1 cellular context compared by ENCODE assay signal in the genomic region with DNA sequence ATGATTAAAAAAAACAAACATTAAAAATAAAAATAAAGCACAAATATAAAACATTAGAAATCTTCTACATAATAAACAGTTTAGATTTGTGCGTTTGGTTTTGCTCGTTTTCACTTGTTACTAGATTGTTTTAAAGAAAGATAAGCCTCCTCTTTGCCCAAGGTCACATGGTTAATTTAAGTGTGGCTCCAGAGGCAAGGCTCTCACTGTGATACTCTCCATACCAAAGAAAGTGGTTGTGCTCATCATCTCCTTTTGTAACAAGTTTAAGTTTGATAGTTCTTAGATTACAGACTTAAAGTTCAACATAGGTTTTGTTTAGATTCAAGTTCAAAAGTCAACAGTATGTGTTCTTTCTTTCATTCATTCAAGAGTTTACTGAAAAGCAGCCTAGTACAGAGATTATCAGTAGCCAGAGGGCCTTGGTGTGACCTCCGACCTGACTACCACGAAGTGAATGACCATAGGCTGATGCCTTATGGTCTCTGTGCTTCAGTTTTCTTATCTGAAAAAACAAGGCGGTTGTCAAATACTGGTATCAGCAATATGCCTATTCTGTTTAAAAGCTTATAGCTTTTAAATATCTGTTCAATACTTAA.
TF ChIP-seq lines count a peak whose summit lies in the region.

No MANE protein-coding gene starts in this region.

TF ChIP-seq in HepG2, 621 proteins besides CTCF, POLR2A, EP300 and RAD21 (continued from another document and continues in another):
- TF ChIP-seq, protein P1, sequence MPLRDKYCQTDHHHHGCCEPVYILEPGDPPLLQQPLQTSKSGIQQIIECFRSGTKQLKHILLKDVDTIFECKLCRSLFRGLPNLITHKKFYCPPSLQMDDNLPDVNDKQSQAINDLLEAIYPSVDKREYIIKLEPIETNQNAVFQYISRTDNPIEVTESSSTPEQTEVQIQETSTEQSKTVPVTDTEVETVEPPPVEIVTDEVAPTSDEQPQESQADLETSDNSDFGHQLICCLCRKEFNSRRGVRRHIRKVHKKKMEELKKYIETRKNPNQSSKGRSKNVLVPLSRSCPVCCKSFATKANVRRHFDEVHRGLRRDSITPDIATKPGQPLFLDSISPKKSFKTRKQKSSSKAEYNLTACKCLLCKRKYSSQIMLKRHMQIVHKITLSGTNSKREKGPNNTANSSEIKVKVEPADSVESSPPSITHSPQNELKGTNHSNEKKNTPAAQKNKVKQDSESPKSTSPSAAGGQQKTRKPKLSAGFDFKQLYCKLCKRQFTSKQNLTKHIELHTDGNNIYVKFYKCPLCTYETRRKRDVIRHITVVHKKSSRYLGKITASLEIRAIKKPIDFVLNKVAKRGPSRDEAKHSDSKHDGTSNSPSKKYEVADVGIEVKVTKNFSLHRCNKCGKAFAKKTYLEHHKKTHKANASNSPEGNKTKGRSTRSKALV (CRISPR knock-in tag; IDR thresholded peaks at IDR 0.05): no peak
- TF ChIP-seq RXRB (CRISPR knock-in tag; IDR thresholded peaks at IDR 0.05; ENCODE audit: borderline replicate concordance): peak; percentile 87
- no peak for TF ChIP-seq ASH2L (IDR thresholded peaks at IDR 0.05; ENCODE audit: insufficient read length, low read depth, low read length)
- peak; percentile 62; the same call in 1 of the 2 replicates for TF ChIP-seq CREM (IDR thresholded peaks at IDR 0.05)
- no peak for TF ChIP-seq CREM (CRISPR knock-in tag; IDR thresholded peaks at IDR 0.05)
- TF ChIP-seq, protein P2, sequence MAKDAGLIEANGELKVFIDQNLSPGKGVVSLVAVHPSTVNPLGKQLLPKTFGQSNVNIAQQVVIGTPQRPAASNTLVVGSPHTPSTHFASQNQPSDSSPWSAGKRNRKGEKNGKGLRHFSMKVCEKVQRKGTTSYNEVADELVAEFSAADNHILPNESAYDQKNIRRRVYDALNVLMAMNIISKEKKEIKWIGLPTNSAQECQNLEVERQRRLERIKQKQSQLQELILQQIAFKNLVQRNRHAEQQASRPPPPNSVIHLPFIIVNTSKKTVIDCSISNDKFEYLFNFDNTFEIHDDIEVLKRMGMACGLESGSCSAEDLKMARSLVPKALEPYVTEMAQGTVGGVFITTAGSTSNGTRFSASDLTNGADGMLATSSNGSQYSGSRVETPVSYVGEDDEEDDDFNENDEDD (CRISPR knock-in tag; IDR thresholded peaks at IDR 0.05; ENCODE audit: borderline replicate concordance): peak; percentile 17; the same call in 1 of the 2 replicates
- TF ChIP-seq SP4 (CRISPR knock-in tag; IDR thresholded peaks at IDR 0.05): no peak
- peak; percentile 87 for TF ChIP-seq SKI (IDR thresholded peaks at IDR 0.05; ENCODE audit: partially characterized antibody)
- no peak for TF ChIP-seq TOPORS (CRISPR knock-in tag; IDR thresholded peaks at IDR 0.05)
- TF ChIP-seq, protein P3, sequence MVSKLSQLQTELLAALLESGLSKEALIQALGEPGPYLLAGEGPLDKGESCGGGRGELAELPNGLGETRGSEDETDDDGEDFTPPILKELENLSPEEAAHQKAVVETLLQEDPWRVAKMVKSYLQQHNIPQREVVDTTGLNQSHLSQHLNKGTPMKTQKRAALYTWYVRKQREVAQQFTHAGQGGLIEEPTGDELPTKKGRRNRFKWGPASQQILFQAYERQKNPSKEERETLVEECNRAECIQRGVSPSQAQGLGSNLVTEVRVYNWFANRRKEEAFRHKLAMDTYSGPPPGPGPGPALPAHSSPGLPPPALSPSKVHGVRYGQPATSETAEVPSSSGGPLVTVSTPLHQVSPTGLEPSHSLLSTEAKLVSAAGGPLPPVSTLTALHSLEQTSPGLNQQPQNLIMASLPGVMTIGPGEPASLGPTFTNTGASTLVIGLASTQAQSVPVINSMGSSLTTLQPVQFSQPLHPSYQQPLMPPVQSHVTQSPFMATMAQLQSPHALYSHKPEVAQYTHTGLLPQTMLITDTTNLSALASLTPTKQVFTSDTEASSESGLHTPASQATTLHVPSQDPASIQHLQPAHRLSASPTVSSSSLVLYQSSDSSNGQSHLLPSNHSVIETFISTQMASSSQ (IDR thresholded peaks at IDR 0.05; ENCODE audit: low read depth): peak; percentile 22; the same call in 1 of the 2 replicates
- TF ChIP-seq, protein P3 (CRISPR knock-in tag; IDR thresholded peaks at IDR 0.05; ENCODE audit: borderline replicate concordance): no peak
- TF ChIP-seq, protein P4, sequence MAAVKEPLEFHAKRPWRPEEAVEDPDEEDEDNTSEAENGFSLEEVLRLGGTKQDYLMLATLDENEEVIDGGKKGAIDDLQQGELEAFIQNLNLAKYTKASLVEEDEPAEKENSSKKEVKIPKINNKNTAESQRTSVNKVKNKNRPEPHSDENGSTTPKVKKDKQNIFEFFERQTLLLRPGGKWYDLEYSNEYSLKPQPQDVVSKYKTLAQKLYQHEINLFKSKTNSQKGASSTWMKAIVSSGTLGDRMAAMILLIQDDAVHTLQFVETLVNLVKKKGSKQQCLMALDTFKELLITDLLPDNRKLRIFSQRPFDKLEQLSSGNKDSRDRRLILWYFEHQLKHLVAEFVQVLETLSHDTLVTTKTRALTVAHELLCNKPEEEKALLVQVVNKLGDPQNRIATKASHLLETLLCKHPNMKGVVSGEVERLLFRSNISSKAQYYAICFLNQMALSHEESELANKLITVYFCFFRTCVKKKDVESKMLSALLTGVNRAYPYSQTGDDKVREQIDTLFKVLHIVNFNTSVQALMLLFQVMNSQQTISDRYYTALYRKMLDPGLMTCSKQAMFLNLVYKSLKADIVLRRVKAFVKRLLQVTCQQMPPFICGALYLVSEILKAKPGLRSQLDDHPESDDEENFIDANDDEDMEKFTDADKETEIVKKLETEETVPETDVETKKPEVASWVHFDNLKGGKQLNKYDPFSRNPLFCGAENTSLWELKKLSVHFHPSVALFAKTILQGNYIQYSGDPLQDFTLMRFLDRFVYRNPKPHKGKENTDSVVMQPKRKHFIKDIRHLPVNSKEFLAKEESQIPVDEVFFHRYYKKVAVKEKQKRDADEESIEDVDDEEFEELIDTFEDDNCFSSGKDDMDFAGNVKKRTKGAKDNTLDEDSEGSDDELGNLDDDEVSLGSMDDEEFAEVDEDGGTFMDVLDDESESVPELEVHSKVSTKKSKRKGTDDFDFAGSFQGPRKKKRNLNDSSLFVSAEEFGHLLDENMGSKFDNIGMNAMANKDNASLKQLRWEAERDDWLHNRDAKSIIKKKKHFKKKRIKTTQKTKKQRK (IDR thresholded peaks at IDR 0.05; ENCODE audit: low read length): no peak
- 0 out of 2 replicates have a peak, but pooled peaks have one; percentile 27 for TF ChIP-seq ONECUT2 (CRISPR knock-in tag; IDR thresholded peaks at IDR 0.05)
- TF ChIP-seq, protein P5, sequence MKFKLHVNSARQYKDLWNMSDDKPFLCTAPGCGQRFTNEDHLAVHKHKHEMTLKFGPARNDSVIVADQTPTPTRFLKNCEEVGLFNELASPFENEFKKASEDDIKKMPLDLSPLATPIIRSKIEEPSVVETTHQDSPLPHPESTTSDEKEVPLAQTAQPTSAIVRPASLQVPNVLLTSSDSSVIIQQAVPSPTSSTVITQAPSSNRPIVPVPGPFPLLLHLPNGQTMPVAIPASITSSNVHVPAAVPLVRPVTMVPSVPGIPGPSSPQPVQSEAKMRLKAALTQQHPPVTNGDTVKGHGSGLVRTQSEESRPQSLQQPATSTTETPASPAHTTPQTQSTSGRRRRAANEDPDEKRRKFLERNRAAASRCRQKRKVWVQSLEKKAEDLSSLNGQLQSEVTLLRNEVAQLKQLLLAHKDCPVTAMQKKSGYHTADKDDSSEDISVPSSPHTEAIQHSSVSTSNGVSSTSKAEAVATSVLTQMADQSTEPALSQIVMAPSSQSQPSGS (CRISPR knock-in tag; IDR thresholded peaks at IDR 0.05): 0 out of 2 replicates have a peak, but pooled peaks have one; percentile 36
- TF ChIP-seq, protein P6, sequence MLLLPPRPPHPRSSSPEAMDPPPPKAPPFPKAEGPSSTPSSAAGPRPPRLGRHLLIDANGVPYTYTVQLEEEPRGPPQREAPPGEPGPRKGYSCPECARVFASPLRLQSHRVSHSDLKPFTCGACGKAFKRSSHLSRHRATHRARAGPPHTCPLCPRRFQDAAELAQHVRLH (CRISPR knock-in tag; IDR thresholded peaks at IDR 0.05; ENCODE audit: borderline replicate concordance, low read depth): 0 out of 2 replicates have a peak, but pooled peaks have one; percentile 25
- TF ChIP-seq MIXL1 (CRISPR knock-in tag; IDR thresholded peaks at IDR 0.05): peak; percentile 58; the same call in 1 of the 2 replicates
- TF ChIP-seq FOXJ3 (CRISPR knock-in tag; IDR thresholded peaks at IDR 0.05; ENCODE audit: borderline replicate concordance): peak; percentile 80; the same call in 1 of the 2 replicates
- TF ChIP-seq FOXA3 (CRISPR knock-in tag; IDR thresholded peaks at IDR 0.05): peak; percentile 50; the same call in 1 of the 2 replicates
- no peak for TF ChIP-seq SOX6 (IDR thresholded peaks at IDR 0.05)
- TF ChIP-seq SOX6 (CRISPR knock-in tag; IDR thresholded peaks at IDR 0.05): peak; percentile 78
- TF ChIP-seq, protein P7, sequence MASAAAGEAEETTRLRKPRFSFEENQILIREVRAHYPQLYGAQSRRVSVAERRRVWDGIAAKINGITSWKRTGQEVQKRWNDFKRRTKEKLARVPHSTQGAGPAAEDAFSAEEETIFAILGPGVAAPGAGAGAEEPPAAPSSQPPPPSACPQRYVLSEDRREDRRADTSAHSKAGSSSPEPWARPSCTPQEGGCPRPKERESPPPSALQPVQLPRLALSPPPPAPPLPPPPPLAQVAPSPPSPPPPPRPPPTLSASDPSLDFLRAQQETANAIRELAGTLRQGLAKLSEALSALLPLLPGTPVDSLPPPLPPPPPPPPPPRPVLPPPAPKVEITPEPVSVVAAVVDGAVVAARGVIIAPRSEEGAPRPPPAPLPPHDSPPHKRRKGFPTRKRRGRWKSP (CRISPR knock-in tag; IDR thresholded peaks at IDR 0.05): no peak
- TF ChIP-seq PHF5A (CRISPR knock-in tag; IDR thresholded peaks at IDR 0.05; ENCODE audit: low read depth, unreplicated experiment): no peak
- peak; percentile 100 for TF ChIP-seq BCL6 (CRISPR knock-in tag; IDR thresholded peaks at IDR 0.05)
- peak; percentile 70 for TF ChIP-seq SAP130 (CRISPR knock-in tag; IDR thresholded peaks at IDR 0.05; ENCODE audit: low read depth)
- peak; percentile 42 for TF ChIP-seq HDAC2 (CRISPR knock-in tag; IDR thresholded peaks at IDR 0.05)
- no peak for TF ChIP-seq ERF (CRISPR knock-in tag; IDR thresholded peaks at IDR 0.05)
- TF ChIP-seq NR2F2 (IDR thresholded peaks at IDR 0.05; ENCODE audit: borderline replicate concordance, low read depth): peak; percentile 87
- TF ChIP-seq POGZ (CRISPR knock-in tag; IDR thresholded peaks at IDR 0.05): 0 out of 2 replicates have a peak, but pooled peaks have one; percentile 44
- no peak for TF ChIP-seq U2AF1 (optimal IDR thresholded peaks at IDR 0.05; ENCODE audit: low read depth, low read length)
- TF ChIP-seq HHEX (CRISPR knock-in tag; IDR thresholded peaks at IDR 0.05): peak; percentile 34; the same call in 1 of the 2 replicates
- 0 out of 2 replicates have a peak, but pooled peaks have one; percentile 40 for TF ChIP-seq KAT8 (CRISPR knock-in tag; IDR thresholded peaks at IDR 0.05)
- TF ChIP-seq DPF2 (CRISPR knock-in tag; IDR thresholded peaks at IDR 0.05; ENCODE audit: borderline replicate concordance, low read depth): 0 out of 2 replicates have a peak, but pooled peaks have one; percentile 23
- TF ChIP-seq, protein P8, sequence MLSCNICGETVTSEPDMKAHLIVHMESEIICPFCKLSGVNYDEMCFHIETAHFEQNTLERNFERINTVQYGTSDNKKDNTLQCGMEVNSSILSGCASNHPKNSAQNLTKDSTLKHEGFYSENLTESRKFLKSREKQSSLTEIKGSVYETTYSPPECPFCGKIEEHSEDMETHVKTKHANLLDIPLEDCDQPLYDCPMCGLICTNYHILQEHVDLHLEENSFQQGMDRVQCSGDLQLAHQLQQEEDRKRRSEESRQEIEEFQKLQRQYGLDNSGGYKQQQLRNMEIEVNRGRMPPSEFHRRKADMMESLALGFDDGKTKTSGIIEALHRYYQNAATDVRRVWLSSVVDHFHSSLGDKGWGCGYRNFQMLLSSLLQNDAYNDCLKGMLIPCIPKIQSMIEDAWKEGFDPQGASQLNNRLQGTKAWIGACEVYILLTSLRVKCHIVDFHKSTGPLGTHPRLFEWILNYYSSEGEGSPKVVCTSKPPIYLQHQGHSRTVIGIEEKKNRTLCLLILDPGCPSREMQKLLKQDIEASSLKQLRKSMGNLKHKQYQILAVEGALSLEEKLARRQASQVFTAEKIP (CRISPR knock-in tag; IDR thresholded peaks at IDR 0.05; ENCODE audit: borderline replicate concordance): no peak
- TF ChIP-seq, protein P9, sequence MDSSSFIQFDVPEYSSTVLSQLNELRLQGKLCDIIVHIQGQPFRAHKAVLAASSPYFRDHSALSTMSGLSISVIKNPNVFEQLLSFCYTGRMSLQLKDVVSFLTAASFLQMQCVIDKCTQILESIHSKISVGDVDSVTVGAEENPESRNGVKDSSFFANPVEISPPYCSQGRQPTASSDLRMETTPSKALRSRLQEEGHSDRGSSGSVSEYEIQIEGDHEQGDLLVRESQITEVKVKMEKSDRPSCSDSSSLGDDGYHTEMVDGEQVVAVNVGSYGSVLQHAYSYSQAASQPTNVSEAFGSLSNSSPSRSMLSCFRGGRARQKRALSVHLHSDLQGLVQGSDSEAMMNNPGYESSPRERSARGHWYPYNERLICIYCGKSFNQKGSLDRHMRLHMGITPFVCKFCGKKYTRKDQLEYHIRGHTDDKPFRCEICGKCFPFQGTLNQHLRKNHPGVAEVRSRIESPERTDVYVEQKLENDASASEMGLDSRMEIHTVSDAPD (CRISPR knock-in tag; IDR thresholded peaks at IDR 0.05): peak; percentile 72; the same call in 1 of the 2 replicates
- peak; percentile 39; the same call in 1 of the 2 replicates for TF ChIP-seq PHF21A (CRISPR knock-in tag; IDR thresholded peaks at IDR 0.05)
- peak; percentile 83; the same call in 1 of the 2 replicates for TF ChIP-seq NCOR1 (IDR thresholded peaks at IDR 0.05; ENCODE audit: borderline replicate concordance, low read length)
- no peak for TF ChIP-seq ZNF841 (CRISPR knock-in tag; IDR thresholded peaks at IDR 0.05; ENCODE audit: borderline replicate concordance)
- TF ChIP-seq NKX3-1 (CRISPR knock-in tag; IDR thresholded peaks at IDR 0.05): no peak
- TF ChIP-seq TCF7L2 (IDR thresholded peaks at IDR 0.05; ENCODE audit: low read depth, low read length): peak; percentile 21; the same call in 1 of the 2 replicates
- TF ChIP-seq MTF2 (CRISPR knock-in tag; IDR thresholded peaks at IDR 0.05; ENCODE audit: borderline replicate concordance): no peak
- no peak for TF ChIP-seq ZNF34 (CRISPR knock-in tag; IDR thresholded peaks at IDR 0.05; ENCODE audit: borderline replicate concordance)
